ENCODE assay signal across 1 cellular context in the genomic region with DNA sequence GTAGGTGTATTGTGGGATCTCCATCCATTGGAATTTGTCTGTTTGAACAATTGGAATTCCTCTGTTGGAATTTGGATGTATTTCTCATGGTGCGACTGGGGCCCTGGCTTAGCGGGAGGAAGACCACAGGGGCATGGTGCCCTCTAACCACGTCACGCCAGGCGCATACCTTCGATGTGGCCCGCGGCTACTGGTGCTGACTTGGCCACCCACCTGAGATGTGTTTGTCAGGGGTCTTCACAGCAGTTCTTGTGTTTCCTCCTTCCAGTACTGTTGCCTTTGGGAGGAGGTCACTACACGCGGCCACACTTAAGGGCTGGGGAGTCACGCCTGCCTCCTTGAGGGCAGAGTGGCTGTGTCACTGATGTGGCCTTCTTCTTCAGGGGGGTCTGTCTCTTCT.
TF ChIP-seq lines count a peak whose summit lies in the region.

No MANE protein-coding gene starts in this region.

TF ChIP-seq in H1, 55 proteins besides CTCF, POLR2A, EP300 and RAD21:
- TF ChIP-seq RFX5 (IDR thresholded peaks at IDR 0.05; ENCODE audit: borderline replicate concordance, low read depth, low read length) = no peak
- TF ChIP-seq, protein P1, sequence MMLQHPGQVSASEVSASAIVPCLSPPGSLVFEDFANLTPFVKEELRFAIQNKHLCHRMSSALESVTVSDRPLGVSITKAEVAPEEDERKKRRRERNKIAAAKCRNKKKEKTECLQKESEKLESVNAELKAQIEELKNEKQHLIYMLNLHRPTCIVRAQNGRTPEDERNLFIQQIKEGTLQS (IDR thresholded peaks at IDR 0.05; ENCODE audit: insufficient read depth, low read depth, low read length) = no peak
- no peak for TF ChIP-seq CEBPB (IDR thresholded peaks at IDR 0.05; ENCODE audit: low read depth, low read length)
- no peak for TF ChIP-seq TEAD4 (IDR thresholded peaks at IDR 0.05; ENCODE audit: low read depth, low read length)
- no peak for TF ChIP-seq BRCA1 (IDR thresholded peaks at IDR 0.05; ENCODE audit: low read depth, low read length)
- TF ChIP-seq CTBP2 (IDR thresholded peaks at IDR 0.05; ENCODE audit: borderline replicate concordance, insufficient read depth, insufficient read length, low read length) = no peak
- TF ChIP-seq PHF8 (conservative IDR thresholded peaks at IDR 0.05; ENCODE audit: low read depth, low read length) = no peak
- no peak for TF ChIP-seq ZNF274 (IDR thresholded peaks at IDR 0.05; ENCODE audit: borderline replicate concordance, extremely low read depth, low read length)
- no peak for TF ChIP-seq CHD1 (IDR thresholded peaks at IDR 0.05; ENCODE audit: low read depth, low read length)
- TF ChIP-seq JUN (IDR thresholded peaks at IDR 0.05; ENCODE audit: low read depth, low read length) = no peak
- TF ChIP-seq CHD2 (IDR thresholded peaks at IDR 0.05; ENCODE audit: low read length) = no peak
- TF ChIP-seq BACH1 (IDR thresholded peaks at IDR 0.05; ENCODE audit: low read length) = no peak
- no peak for TF ChIP-seq NANOG (IDR thresholded peaks at IDR 0.05; ENCODE audit: insufficient read depth, low read depth, low read length, poor library complexity, severe bottlenecking)
- TF ChIP-seq TCF12 (IDR thresholded peaks at IDR 0.05; ENCODE audit: low read depth, low read length) = no peak
